16 cellular contexts compared by ENCODE assay signal in the genomic region with DNA sequence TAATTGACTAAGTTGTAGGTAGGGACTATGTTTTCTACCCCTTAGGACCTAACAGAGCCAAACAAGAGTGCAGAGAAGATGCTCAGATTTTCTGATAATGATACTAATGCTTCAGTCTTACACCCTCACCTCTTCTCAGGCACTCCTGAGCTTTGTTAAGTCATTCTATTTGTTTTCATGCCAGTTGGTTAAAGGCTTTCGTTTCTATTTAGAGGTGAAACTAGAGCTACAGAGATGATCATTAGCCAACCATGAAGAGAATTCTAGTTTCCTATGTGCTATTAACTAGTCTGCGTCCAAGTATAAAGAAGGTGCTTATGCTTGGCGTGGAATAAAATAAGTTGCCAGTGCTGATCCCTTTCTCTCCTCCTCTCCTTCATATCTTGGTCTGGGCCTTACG. TPM values are rescaled to one million over a fixed set of nuclear protein-coding genes. Genes with fewer than 3 reads are reported as not detected.
DNase-seq lines count a peak whose midpoint lies in the region; ATAC-seq and TF ChIP-seq lines count a peak whose summit lies in the region.
"Had no signal": no experiment of that assay in that cellular context is flagged by ENCODE, and none has a peak within 500 bp of the region (broad histone marks: within the 10 kb centered on the region; RNA-seq: fewer than 3 reads in every experiment).

No MANE protein-coding gene starts in this region.

- no peaks in the 10 kb centered on the region for H3K4me1 Mint-ChIP-seq in immature natural killer cell
- H3K4me1 Mint-ChIP-seq: activated CD8-positive, alpha-beta memory T cell treated with anti-CD3 and anti-CD28 coated beads, Interleukin-2, amount 10 ng/mL, durations not matched to agents 7 days and 5 days had no signal

- no peaks in the 10 kb centered on the region for H3K36me3 Mint-ChIP-seq in immature natural killer cell
- H3K36me3 Mint-ChIP-seq: activated CD8-positive, alpha-beta memory T cell treated with anti-CD3 and anti-CD28 coated beads, Interleukin-2, amount 10 ng/mL, durations not matched to agents 7 days and 5 days had no signal

- no peak overlapping the region for H3K27ac Mint-ChIP-seq in immature natural killer cell
- H3K27ac Mint-ChIP-seq: activated CD8-positive, alpha-beta memory T cell treated with anti-CD3 and anti-CD28 coated beads, Interleukin-2, amount 10 ng/mL, durations not matched to agents 7 days and 5 days had no signal

- DNase-seq in immature natural killer cell, result no peak
- no peak for DNase-seq in activated T-cell treated with anti-CD3 and anti-CD28 coated beads, Interleukin-2, amount 50 U/mL, for 48 hours
- DNase-seq in activated effector memory CD4-positive, alpha-beta T cell treated with Interleukin-2 at 50 U/mL for 16 hours, result no peak
- DNase-seq in coronary artery (ENCODE audit: low spot score), result no peak
- DNase-seq: activated CD8-positive, alpha-beta memory T cell treated with anti-CD3 and anti-CD28 coated beads, Interleukin-2, amount 10 ng/mL, durations not matched to agents 7 days and 5 days; amniotic stem cell; foreskin fibroblast; IMR-90; islet precursor cell; NCI-H2029 treated with DMSO at 0.1 percent for 48 hours; right lobe of liver; T-helper 9 cell had no signal

- H3K4me3 ChIP-seq in coronary artery, result no peak overlapping the region
- H3K4me3 ChIP-seq: right lobe of liver had no signal

- no peak overlapping the region for H3K4me3 Mint-ChIP-seq in immature natural killer cell
- H3K4me3 Mint-ChIP-seq: activated CD8-positive, alpha-beta memory T cell treated with anti-CD3 and anti-CD28 coated beads, Interleukin-2, amount 10 ng/mL, durations not matched to agents 7 days and 5 days had no signal

- no peak for TF ChIP-seq CTCF in coronary artery (IDR thresholded peaks at IDR 0.05)

- H3K27me3 Mint-ChIP-seq in immature natural killer cell (ENCODE audit: low read depth in 3 of 3), result peaks cover 0 to 5% (median 5%) of the 10 kb centered on the region in 3 donors

- no peaks in the 10 kb centered on the region for H3K9me3 Mint-ChIP-seq in immature natural killer cell

- no peak overlapping the region for H3K27ac ChIP-seq in coronary artery
- H3K27ac ChIP-seq: right lobe of liver had no signal

- ATAC-seq in GM18498 (IDR thresholded peaks at IDR 0.05; ENCODE audit: unreplicated experiment), result peak; percentile 90
- ATAC-seq in GM19438 (IDR thresholded peaks at IDR 0.05; ENCODE audit: low read depth, unreplicated experiment), result peak; percentile 95
- ATAC-seq in HG02870 (IDR thresholded peaks at IDR 0.05; ENCODE audit: unreplicated experiment), result peak; percentile 90
- peak; percentile 92 for ATAC-seq in HG03460 (IDR thresholded peaks at IDR 0.05; ENCODE audit: unreplicated experiment)
- ATAC-seq: activated CD8-positive, alpha-beta memory T cell treated with anti-CD3 and anti-CD28 coated beads, Interleukin-2, amount 10 ng/mL, durations not matched to agents 7 days and 5 days had no signal

RNA-seq across cellular contexts. Expression of gene PYGL, which starts 34.6 kb away (rescaled TPM):
- polyA plus RNA-seq in immature natural killer cell, result 1 to 10 TPM in 1 of 3 donors, under 1 TPM in 1, not detected in 1; 0.50 to 2.1 TPM
